ENCODE assay signal across 17 cellular contexts in the genomic region with DNA sequence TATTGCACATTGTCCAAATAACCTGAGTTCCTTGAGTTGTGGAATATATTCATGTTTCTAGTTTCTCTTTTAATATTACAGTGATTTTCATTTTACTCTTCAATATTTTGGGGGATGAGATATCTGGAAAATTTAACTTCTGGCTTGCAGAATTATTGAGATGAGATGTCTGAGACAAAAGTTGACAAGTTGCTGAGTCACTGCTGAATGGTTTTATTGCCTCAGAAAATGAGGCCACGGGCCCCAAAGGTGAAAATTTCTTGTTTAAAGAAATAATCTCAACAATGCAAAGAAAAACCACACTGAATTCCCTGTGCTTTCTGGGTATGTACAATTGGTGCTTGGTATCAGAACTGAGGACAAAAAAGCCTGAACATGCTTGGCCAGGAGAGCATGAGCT.
"Had no signal": no experiment of that assay in that cellular context is flagged by ENCODE, and none has a peak within 500 bp of the region (broad histone marks: within the 10 kb centered on the region; RNA-seq: fewer than 3 reads in every experiment).

No MANE protein-coding gene starts in this region.

- H3K27me3 Mint-ChIP-seq: activated CD4-positive, alpha-beta memory T cell treated with anti-CD3 and anti-CD28 coated beads for 36 hours; stimulated activated memory B cell treated with anti-CD40 and anti-IgM and Interleukin-4, amounts not matched to agents 10 μg/mL and 1 μg/mL and 100 μg/mL, for 72 hours had no signal

- H3K9me3 Mint-ChIP-seq: activated CD4-positive, alpha-beta memory T cell treated with anti-CD3 and anti-CD28 coated beads for 36 hours; activated T-cell treated with anti-CD3 and anti-CD28 coated beads, Interleukin-2, amount 50 U/mL, for 4 hours; stimulated activated memory B cell treated with anti-CD40 and anti-IgM and Interleukin-4, amounts not matched to agents 10 μg/mL and 1 μg/mL and 100 μg/mL, for 72 hours had no signal

- H3K9me3 ChIP-seq: ascending aorta, neutrophil, right atrium auricular region had no signal

- H3K4me1 ChIP-seq: ascending aorta, right atrium auricular region had no signal

- H3K27ac ChIP-seq: ascending aorta, coronary artery, neutrophil, right atrium auricular region had no signal

- H3K27ac Mint-ChIP-seq: activated CD4-positive, alpha-beta memory T cell treated with anti-CD3 and anti-CD28 coated beads for 36 hours; activated naive CD8-positive, alpha-beta T cell treated with anti-CD3 and anti-CD28 coated beads, Interleukin-2, amount 10 ng/mL, durations not matched to agents 7 days and 5 days; naive thymus-derived CD4-positive, alpha-beta T cell; stimulated activated memory B cell treated with anti-CD40 and anti-IgM and Interleukin-4, amounts not matched to agents 10 μg/mL and 1 μg/mL and 100 μg/mL, for 72 hours had no signal

- H3K4me1 Mint-ChIP-seq: activated naive CD8-positive, alpha-beta T cell treated with anti-CD3 and anti-CD28 coated beads, Interleukin-2, amount 10 ng/mL, durations not matched to agents 7 days and 5 days; naive thymus-derived CD4-positive, alpha-beta T cell; stimulated activated memory B cell treated with anti-CD40 and anti-IgM and Interleukin-4, amounts not matched to agents 10 μg/mL and 1 μg/mL and 100 μg/mL, for 72 hours had no signal

- H3K4me3 ChIP-seq: ascending aorta, coronary artery, lung, right atrium auricular region had no signal

- H3K36me3 Mint-ChIP-seq: activated CD4-positive, alpha-beta memory T cell treated with anti-CD3 and anti-CD28 coated beads for 36 hours; activated naive CD8-positive, alpha-beta T cell treated with anti-CD3 and anti-CD28 coated beads, Interleukin-2, amount 10 ng/mL, durations not matched to agents 7 days and 5 days; naive thymus-derived CD4-positive, alpha-beta T cell; stimulated activated memory B cell treated with anti-CD40 and anti-IgM and Interleukin-4, amounts not matched to agents 10 μg/mL and 1 μg/mL and 100 μg/mL, for 72 hours had no signal

- H3K27me3 ChIP-seq: ascending aorta, neutrophil, right atrium auricular region had no signal

- H3K36me3 ChIP-seq: ascending aorta, neutrophil, right atrium auricular region had no signal

- H3K4me3 Mint-ChIP-seq: activated CD4-positive, alpha-beta memory T cell treated with anti-CD3 and anti-CD28 coated beads for 36 hours; activated naive CD8-positive, alpha-beta T cell treated with anti-CD3 and anti-CD28 coated beads, Interleukin-2, amount 10 ng/mL, durations not matched to agents 7 days and 5 days; activated T-cell treated with anti-CD3 and anti-CD28 coated beads, Interleukin-2, amount 50 U/mL, for 4 hours; naive thymus-derived CD4-positive, alpha-beta T cell; stimulated activated memory B cell treated with anti-CD40 and anti-IgM and Interleukin-4, amounts not matched to agents 10 μg/mL and 1 μg/mL and 100 μg/mL, for 72 hours had no signal

- DNase-seq: activated CD4-positive, alpha-beta memory T cell treated with anti-CD3 and anti-CD28 coated beads for 36 hours; activated gamma-delta T cell; activated naive CD8-positive, alpha-beta T cell treated with anti-CD3 and anti-CD28 coated beads, Interleukin-2, amount 10 ng/mL, durations not matched to agents 7 days and 5 days; activated T-cell treated with anti-CD3 and anti-CD28 coated beads, Interleukin-2, amount 50 U/mL, for 4 hours; caudate nucleus; effector CD4-positive, alpha-beta T cell; hypothalamus; left cardiac atrium; naive thymus-derived CD4-positive, alpha-beta T cell; T-helper 9 cell; trophoblast cell had no signal

- ATAC-seq: activated T-cell treated with anti-CD3 and anti-CD28 coated beads, Interleukin-2, amount 50 U/mL, for 4 hours; left cardiac atrium; naive thymus-derived CD4-positive, alpha-beta T cell; stimulated activated memory B cell treated with anti-CD40 and anti-IgM and Interleukin-4, amounts not matched to agents 10 μg/mL and 1 μg/mL and 100 μg/mL, for 72 hours had no signal
